Comparison of ENCODE assay signal across 14 cellular contexts in the genomic region with DNA sequence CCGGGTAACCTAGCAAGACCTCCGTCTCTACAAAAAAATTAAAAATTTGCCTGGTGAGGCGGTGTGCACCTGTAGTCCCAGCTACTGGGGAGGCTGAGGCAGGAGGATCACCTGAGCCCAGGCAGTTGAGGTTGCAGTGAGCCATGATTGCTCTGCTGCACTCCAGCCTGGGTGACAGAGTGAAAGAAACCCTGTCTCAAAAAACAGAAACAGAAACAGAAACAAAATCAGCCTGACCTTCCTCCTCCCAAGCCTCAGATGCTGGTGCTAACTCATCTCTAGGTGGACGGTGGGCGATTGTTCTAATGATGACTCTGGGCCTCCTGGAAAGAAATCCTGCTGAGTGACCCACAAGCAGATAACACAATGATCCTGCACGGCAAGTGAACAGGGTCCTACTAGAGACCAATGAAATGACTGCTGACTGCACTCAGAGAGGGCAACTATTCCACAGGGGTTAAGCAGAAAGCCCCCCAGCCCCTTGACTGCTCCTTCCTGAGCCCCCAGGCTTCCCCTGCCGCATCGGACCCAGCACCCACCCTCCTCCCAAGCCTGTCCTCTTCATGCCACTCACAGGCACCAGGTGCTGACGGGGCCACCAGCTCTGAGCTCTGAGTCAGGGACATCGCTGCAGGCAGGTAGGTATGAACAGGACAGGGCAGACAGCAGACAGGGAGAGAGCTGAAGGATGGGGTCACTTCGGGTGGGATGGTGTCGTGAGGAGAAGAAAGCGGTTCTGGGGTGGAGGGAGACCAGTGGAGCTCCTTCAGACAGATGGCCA. TPM values are rescaled to one million over a fixed set of nuclear protein-coding genes. Genes with fewer than 3 reads are reported as not detected.
"Had no signal": no experiment of that assay in that cellular context is flagged by ENCODE, and none has a peak within 500 bp of the region (broad histone marks: within the 10 kb centered on the region; RNA-seq: fewer than 3 reads in every experiment).

No MANE protein-coding gene starts in this region.

- H3K4me3 ChIP-seq: hepatocyte, lower lobe of right lung, suprapubic skin had no signal

- H3K36me3 ChIP-seq: lower lobe of right lung, neutrophil, suprapubic skin had no signal

- H3K9me3 ChIP-seq: lower lobe of right lung, neutrophil, suprapubic skin had no signal

- DNase-seq: activated CD4-positive, alpha-beta T cell treated with anti-CD3 and anti-CD28 coated beads, Interleukin-2, amount 50 U/mL, for 4 hours; effector CD4-positive, alpha-beta T cell; lower lobe of right lung; natural killer cell; retina; stimulated activated CD4-positive, alpha-beta T cell treated with anti-CD3 and anti-CD28 coated beads, Interleukin-2, amount 100 ng/mL, for 24 hours; trophoblast cell had no signal

- FAIRE-seq: bronchial epithelial cell had no signal

- H3K27ac ChIP-seq: hepatocyte, lower lobe of right lung, neutrophil, parathyroid adenoma, suprapubic skin had no signal

- H3K27me3 ChIP-seq: hepatocyte, neutrophil, suprapubic skin had no signal

- H3K4me1 ChIP-seq: lower lobe of right lung, parathyroid adenoma had no signal

- ATAC-seq: lower lobe of right lung, natural killer cell had no signal

RNA-seq across cellular contexts. Expression of a gene that starts 27.8 kb away (rescaled TPM):
- total RNA-seq: activated CD8-positive, alpha-beta memory T cell treated with anti-CD3 and anti-CD28 coated beads for 36 hours; bronchial epithelial cell; lower lobe of right lung; mesenteric fat pad; natural killer cell had no signal

RNA-seq across cellular contexts. Expression of a gene that starts 42.0 kb away (rescaled TPM):
- total RNA-seq: activated CD8-positive, alpha-beta memory T cell treated with anti-CD3 and anti-CD28 coated beads for 36 hours; natural killer cell had no signal
